8 cellular contexts compared by ENCODE assay signal in the genomic region with DNA sequence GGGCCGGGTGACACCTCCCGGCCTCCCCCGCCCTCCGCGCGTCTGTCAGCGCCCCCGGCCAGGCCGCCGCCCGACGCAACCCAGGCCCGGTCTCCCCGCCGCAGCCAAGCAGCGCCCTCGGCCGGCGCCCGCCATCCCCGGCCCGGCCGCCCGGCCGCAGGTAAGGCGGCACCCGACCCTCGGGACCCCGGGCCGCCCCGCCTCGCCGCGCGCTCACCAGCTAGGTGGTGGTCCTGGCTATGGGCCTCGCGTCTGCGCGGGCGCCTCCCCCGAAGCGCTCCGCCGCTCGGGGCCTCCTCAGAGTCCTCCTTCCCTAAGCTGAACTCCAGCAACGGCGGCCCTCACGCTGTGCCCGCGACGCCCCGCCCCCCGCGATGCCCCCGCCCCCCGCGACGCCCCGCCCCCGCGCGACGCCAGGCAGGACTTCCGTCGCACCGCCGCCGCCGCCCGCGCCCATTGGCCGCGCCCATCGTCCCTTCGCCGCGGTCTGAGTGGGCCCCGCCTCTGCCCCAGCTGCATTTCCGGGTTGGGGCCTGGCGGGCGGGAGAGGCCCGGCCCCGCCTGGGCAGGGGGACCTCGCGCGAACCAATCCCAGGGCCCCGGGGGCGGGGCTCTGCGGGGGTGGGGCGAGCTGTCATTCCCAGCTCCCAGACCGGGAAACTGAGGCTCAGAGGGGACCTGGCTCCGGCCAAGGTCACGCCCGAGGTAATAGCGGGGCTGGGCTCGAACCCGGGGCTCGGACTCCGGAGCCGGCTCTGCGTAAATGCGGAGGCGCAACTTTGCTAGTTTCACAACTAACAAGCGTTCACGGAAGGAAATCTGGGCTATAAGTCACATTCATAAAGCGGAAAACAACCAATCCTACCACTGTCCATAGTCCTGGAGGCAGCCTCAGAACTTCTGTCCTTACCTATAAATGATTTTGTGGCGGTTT. TPM values are rescaled to one million over a fixed set of nuclear protein-coding genes. Genes with fewer than 3 reads are reported as not detected.
DNase-seq lines count a peak whose midpoint lies in the region; ATAC-seq and TF ChIP-seq lines count a peak whose summit lies in the region.

No MANE protein-coding gene starts in this region.

- H3K27me3 ChIP-seq in DOHH2 (ENCODE audit: control insufficient read depth, low read length) (no peaks in the 10 kb centered on the region), fibroblast of lung (ENCODE audit: control insufficient read depth, insufficient read depth, low read length) (no peaks in the 10 kb centered on the region)

- H2AFZ ChIP-seq in fibroblast of lung (ENCODE audit: low read length), result peak overlapping the region; percentile 92

- peak overlapping the region; percentile 53 for H3K9ac ChIP-seq in fibroblast of lung (ENCODE audit: insufficient read depth, low read length)

- H3K9me3 ChIP-seq in DOHH2 (ENCODE audit: control insufficient read depth, insufficient read depth, low read length) (no peaks in the 10 kb centered on the region), fibroblast of lung (ENCODE audit: control insufficient read depth, insufficient read depth, low read depth, low read length) (no peaks in the 10 kb centered on the region)

- peaks cover 21% of the 10 kb centered on the region for H3K4me1 ChIP-seq in DOHH2 (ENCODE audit: control insufficient read depth, low read length)
- no peaks in the 10 kb centered on the region for H3K4me1 ChIP-seq in fibroblast of lung (ENCODE audit: control insufficient read depth, extremely low read depth, insufficient read depth, low read length)

- TF ChIP-seq CTCF in DOHH2 (IDR thresholded peaks at IDR 0.05; ENCODE audit: low read depth, low read length, poor library complexity, severe bottlenecking) (no peak), fibroblast of lung (conservative IDR thresholded peaks at IDR 0.05 in 1 of 2, IDR thresholded peaks at IDR 0.05 in 1 of 2; ENCODE audit: low read depth in 1 of 2, low read length in 2 of 2) (no peak), natural killer cell (IDR thresholded peaks at IDR 0.05) (no peak)

- no peaks in the 10 kb centered on the region for H3K27me3 Mint-ChIP-seq in natural killer cell (ENCODE audit: low read depth in 2 of 2)

- H3K9me3 Mint-ChIP-seq in natural killer cell, result no peaks in the 10 kb centered on the region

- H3K79me2 ChIP-seq in DOHH2 (ENCODE audit: control insufficient read depth, low read length), result peaks cover 11% of the 10 kb centered on the region
- H3K79me2 ChIP-seq in fibroblast of lung (ENCODE audit: control insufficient read depth, insufficient read depth, low read length), result peaks cover 9% of the 10 kb centered on the region

- H3K4me3 Mint-ChIP-seq in natural killer cell, result peak overlapping the region; percentile 82

- peak overlapping the region; percentile 78 for H3K4me3 ChIP-seq in DOHH2 (ENCODE audit: low read length)
- H3K4me3 ChIP-seq in fibroblast of lung (replicated peaks in 1 of 4; ENCODE audit: control extremely low read depth in 1 of 4, insufficient read depth in 1 of 4, low read depth in 3 of 4, low read length in 4 of 4), result peak overlapping the region; percentile 63 to 81 (median 71)

- H3F3A ChIP-seq in DOHH2 (ENCODE audit: control insufficient read depth, insufficient read depth), result 0 out of 2 replicates have a peak, but pooled peaks cover 2% of the 10 kb centered on the region

- intact Hi-C loops in natural killer cell (cut with micrococcal nuclease), result no loop called here

- H3K36me3 ChIP-seq in DOHH2 (ENCODE audit: control insufficient read depth, low read length) (no peaks in the 10 kb centered on the region), fibroblast of lung (ENCODE audit: control insufficient read depth, insufficient read depth, low read length) (no peaks in the 10 kb centered on the region)

- peak overlapping the region; percentile 58 to 74 for H3K27ac Mint-ChIP-seq in natural killer cell

- no peaks in the 10 kb centered on the region for H3K9me2 ChIP-seq in DOHH2 (replicated peaks; ENCODE audit: control insufficient read depth, low read length)

- H3K27ac ChIP-seq in DOHH2 (ENCODE audit: low read depth, low read length) (0 out of 2 replicates have a peak overlapping the region, but pooled peaks have one; percentile 5), fibroblast of lung (ENCODE audit: insufficient read depth, low read length) (peak overlapping the region; percentile 32)

- DNase-seq in GOT3 (lab: John Stamatoyannopoulos, UW) (peak; percentile 88), LHCN-M2 (ENCODE audit: low read depth) (peak; percentile 91), RKO (ENCODE audit: low spot score) (peak; percentile 94), fibroblast of lung (ENCODE audit: low read depth in 2 of 2) (peak; percentile 93), natural killer cell (peak; percentile 94)
- peak; percentile 88 to 92 for DNase-seq in activated T-helper 1 cell treated with anti-CD3 and anti-CD28 coated beads, Interleukin-2, amount 50 U/mL, for 16 hours (ENCODE audit: low read depth in 1 of 2, low spot score in 1 of 2)
- DNase-seq in stimulated activated naive CD4-positive, alpha-beta T cell (lab: John Stamatoyannopoulos, UW), result peak; percentile 89 to 96 (median 93)

- H3K36me3 Mint-ChIP-seq in natural killer cell, result peaks cover 6% of the 10 kb centered on the region

- peak; percentile 95 to 98 (median 96) for ATAC-seq in natural killer cell

- H4K20me1 ChIP-seq in DOHH2 (ENCODE audit: control insufficient read depth, insufficient read depth, low read depth, low read length) (no peaks in the 10 kb centered on the region), fibroblast of lung (ENCODE audit: control insufficient read depth, extremely low read depth, insufficient read depth, low read length) (no peaks in the 10 kb centered on the region)

- peak overlapping the region; percentile 67 for H3K4me2 ChIP-seq in DOHH2 (ENCODE audit: low read length)
- peak overlapping the region; percentile 55 for H3K4me2 ChIP-seq in fibroblast of lung (ENCODE audit: extremely low read depth, insufficient read depth, low read length)

- peaks cover 14 to 23% of the 10 kb centered on the region in 2 donors for H3K4me1 Mint-ChIP-seq in natural killer cell

RNA-seq across cellular contexts. Expression of a gene that starts 9.0 kb away (rescaled TPM):
- total RNA-seq in LHCN-M2 (2014; rRNA removed) (39.8 and 40.9 TPM in 2 replicates), fibroblast of lung (15.2 and 21.6 TPM in 2 replicates), natural killer cell (10 to 100 TPM; 34.2 to 37.9 (median 36.5) TPM)
- 28.7 TPM for polyA plus RNA-seq in LHCN-M2 (2012)
- polyA plus RNA-seq in fibroblast of lung, result 25.9 and 35.2 TPM in 2 replicates
- polyA plus RNA-seq in fibroblast of lung (2012), result 17.4 and 23.8 TPM in 2 replicates
- 35.0 and 37.5 TPM in 2 replicates for polyA minus RNA-seq in fibroblast of lung (ENCODE audit: low replicate concordance)

RNA-seq across cellular contexts. Expression of a gene that starts 46.7 kb away (rescaled TPM):
- total RNA-seq in LHCN-M2 (2014; rRNA removed) (1.0 and 1.4 TPM in 2 replicates), fibroblast of lung (1.0 and 1.2 TPM in 2 replicates), natural killer cell (1 to 10 TPM in 2 of 3 donors, under 1 TPM in 1; 0.42 to 1.3 (median 1.2) TPM)
- 0.45 TPM for polyA plus RNA-seq in LHCN-M2 (2012)
- 0.16 and 0.24 TPM in 2 replicates for polyA plus RNA-seq in fibroblast of lung
- polyA plus RNA-seq in fibroblast of lung (2012), result 0.38 and 0.57 TPM in 2 replicates
- polyA minus RNA-seq in fibroblast of lung (ENCODE audit: low replicate concordance), result 0.11 TPM in 1 of 2 replicates, not detected in the other

Comparison
In these comparisons a context has a peak if more than half of its experiments do, and no peak if none do; other contexts are left out.
1. Peak in every context shown above with its lines: DNase-seq, ATAC-seq, H3K4me3 ChIP-seq and H3K27ac ChIP-seq.